1 cellular context compared by ENCODE assay signal in the genomic region with DNA sequence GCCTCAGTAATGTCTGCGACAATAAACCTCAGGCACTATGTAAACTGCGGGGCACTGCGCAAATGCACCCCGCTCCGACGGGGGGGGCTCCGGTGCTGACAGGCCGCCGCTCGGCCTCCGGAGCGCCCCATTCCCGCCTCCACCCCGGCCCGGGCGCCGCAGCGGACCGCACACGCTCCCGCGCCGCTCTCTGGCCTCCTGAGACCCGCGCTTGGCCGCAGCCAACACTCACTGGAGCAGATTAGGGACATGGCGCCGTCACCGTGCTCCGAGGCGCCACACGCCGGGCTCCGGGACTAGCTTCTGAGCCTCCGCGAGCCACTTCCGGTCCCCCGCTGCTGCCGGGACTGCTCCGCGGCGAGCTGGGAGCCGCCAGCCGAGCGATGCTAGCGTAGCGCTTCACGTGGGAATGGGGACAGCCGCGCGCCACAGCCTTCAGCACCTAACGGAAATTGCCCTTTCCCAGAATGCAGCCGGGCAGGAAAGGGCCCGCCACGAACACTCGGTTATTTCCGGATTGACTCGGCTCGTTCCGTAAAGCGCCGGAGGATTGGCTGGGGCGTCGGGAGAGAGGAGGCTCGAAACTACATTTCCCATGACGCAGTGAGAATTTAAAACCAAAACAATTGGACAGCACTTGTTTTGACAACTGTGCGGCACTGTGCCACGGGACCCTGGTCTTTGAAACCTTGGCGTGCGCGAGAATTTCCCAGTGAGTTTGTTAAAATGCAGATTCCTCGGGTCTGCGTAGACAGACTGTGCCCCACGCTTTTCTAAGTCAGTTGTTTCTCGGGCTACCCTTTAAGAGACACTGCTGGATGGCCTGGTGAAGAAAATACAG.
TF ChIP-seq lines count a peak whose summit lies in the region.

A gene (minus strand): TSS at position 454 of the 841 bp plus-strand sequence. CDS start 203 bp downstream, at position 251.

TF ChIP-seq in SK-N-SH, 30 proteins besides CTCF, POLR2A, EP300 and RAD21 (continued from another document):
- TF ChIP-seq, protein P1, sequence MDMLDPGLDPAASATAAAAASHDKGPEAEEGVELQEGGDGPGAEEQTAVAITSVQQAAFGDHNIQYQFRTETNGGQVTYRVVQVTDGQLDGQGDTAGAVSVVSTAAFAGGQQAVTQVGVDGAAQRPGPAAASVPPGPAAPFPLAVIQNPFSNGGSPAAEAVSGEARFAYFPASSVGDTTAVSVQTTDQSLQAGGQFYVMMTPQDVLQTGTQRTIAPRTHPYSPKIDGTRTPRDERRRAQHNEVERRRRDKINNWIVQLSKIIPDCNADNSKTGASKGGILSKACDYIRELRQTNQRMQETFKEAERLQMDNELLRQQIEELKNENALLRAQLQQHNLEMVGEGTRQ (IDR thresholded peaks at IDR 0.05; ENCODE audit: borderline replicate concordance, low read depth, low read length): no peak
- TF ChIP-seq, protein P2, sequence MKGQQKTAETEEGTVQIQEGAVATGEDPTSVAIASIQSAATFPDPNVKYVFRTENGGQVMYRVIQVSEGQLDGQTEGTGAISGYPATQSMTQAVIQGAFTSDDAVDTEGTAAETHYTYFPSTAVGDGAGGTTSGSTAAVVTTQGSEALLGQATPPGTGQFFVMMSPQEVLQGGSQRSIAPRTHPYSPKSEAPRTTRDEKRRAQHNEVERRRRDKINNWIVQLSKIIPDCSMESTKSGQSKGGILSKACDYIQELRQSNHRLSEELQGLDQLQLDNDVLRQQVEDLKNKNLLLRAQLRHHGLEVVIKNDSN (IDR thresholded peaks at IDR 0.05; ENCODE audit: borderline replicate concordance, low read depth): peak; percentile 1; the same call in 1 of the 2 replicates
- TF ChIP-seq ELF1 (IDR thresholded peaks at IDR 0.05): peak; percentile 75
- TF ChIP-seq MEF2A (IDR thresholded peaks at IDR 0.05; ENCODE audit: borderline replicate concordance, low read depth): no peak; the same call in 1 of the 2 replicates
- no peak for TF ChIP-seq JUND (IDR thresholded peaks at IDR 0.05)
- TF ChIP-seq SMC3 (IDR thresholded peaks at IDR 0.05; ENCODE audit: low read depth, low read length): no peak
- no peak for TF ChIP-seq NRF1 (IDR thresholded peaks at IDR 0.05; ENCODE audit: low read depth, low read length)
- TF ChIP-seq TEAD4 (IDR thresholded peaks at IDR 0.05; ENCODE audit: borderline replicate concordance, insufficient read depth): no peak
- TF ChIP-seq POLR2AphosphoS5 (IDR thresholded peaks at IDR 0.05; ENCODE audit: low read depth, low read length): peak; percentile 90
- TF ChIP-seq, protein P3, sequence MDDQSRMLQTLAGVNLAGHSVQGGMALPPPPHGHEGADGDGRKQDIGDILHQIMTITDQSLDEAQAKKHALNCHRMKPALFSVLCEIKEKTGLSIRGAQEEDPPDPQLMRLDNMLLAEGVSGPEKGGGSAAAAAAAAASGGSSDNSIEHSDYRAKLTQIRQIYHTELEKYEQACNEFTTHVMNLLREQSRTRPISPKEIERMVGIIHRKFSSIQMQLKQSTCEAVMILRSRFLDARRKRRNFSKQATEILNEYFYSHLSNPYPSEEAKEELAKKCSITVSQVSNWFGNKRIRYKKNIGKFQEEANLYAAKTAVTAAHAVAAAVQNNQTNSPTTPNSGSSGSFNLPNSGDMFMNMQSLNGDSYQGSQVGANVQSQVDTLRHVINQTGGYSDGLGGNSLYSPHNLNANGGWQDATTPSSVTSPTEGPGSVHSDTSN (IDR thresholded peaks at IDR 0.05): no peak; the same call in 1 of the 2 replicates
- TF ChIP-seq, protein P4, sequence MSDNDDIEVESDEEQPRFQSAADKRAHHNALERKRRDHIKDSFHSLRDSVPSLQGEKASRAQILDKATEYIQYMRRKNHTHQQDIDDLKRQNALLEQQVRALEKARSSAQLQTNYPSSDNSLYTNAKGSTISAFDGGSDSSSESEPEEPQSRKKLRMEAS (IDR thresholded peaks at IDR 0.05; ENCODE audit: low read depth): peak; percentile 93
- peak; percentile 94 for TF ChIP-seq MXI1 (IDR thresholded peaks at IDR 0.05; ENCODE audit: low read depth, low read length)
- no peak for TF ChIP-seq FOSL2 (IDR thresholded peaks at IDR 0.05; ENCODE audit: borderline replicate concordance, low read depth)
- TF ChIP-seq GABPA (IDR thresholded peaks at IDR 0.05; ENCODE audit: low read depth): peak; percentile 88
- no peak for TF ChIP-seq RXRA (IDR thresholded peaks at IDR 0.05; ENCODE audit: borderline replicate concordance, low read depth)
- no peak for TF ChIP-seq GATA2 (CRISPR knock-in tag; IDR thresholded peaks at IDR 0.05)
